Comparison of ENCODE assay signal across 36 cellular contexts in genomic region chr10:32461203-32461602, GRCh38. TPM values are rescaled to one million over a fixed set of nuclear protein-coding genes. Genes with fewer than 3 reads are reported as not detected.
DNase-seq lines count a peak whose midpoint lies in the region; ATAC-seq, FAIRE-seq and TF ChIP-seq lines count a peak whose summit lies in the region.
"Had no signal": no experiment of that assay in that cellular context is flagged by ENCODE, and none has a peak within 500 bp of the region (broad histone marks: within the 10 kb centered on the region; RNA-seq: fewer than 3 reads in every experiment).

No MANE protein-coding gene starts in this region.

- H3K27me3 Mint-ChIP-seq in activated CD8-positive, alpha-beta T cell treated with anti-CD3 and anti-CD28 coated beads for 36 hours = no peaks in the 10 kb centered on the region
- H3K27me3 Mint-ChIP-seq: activated naive CD8-positive, alpha-beta T cell; natural killer cell treated with Interleukin-12 subunit alpha and Interleukin-12 subunit beta and Interleukin-15 and Interleukin-18, amount 100 ng/mL, for 72 hours had no signal

- H3K27me3 ChIP-seq in DND-41 (ENCODE audit: insufficient read depth, low read length, poor library complexity) (no peaks in the 10 kb centered on the region), WERI-Rb-1 (ENCODE audit: insufficient read depth, low read depth, severe bottlenecking) (no peaks in the 10 kb centered on the region)
- H3K27me3 ChIP-seq: breast epithelium, hepatocyte, right lobe of liver, spleen, stomach, uterus had no signal

- no peak overlapping the region for H3K4me3 Mint-ChIP-seq in activated CD8-positive, alpha-beta T cell treated with anti-CD3 and anti-CD28 coated beads for 36 hours
- H3K4me3 Mint-ChIP-seq: activated naive CD8-positive, alpha-beta T cell; CD8-positive, alpha-beta T cell; natural killer cell treated with Interleukin-12 subunit alpha and Interleukin-12 subunit beta and Interleukin-15 and Interleukin-18, amount 100 ng/mL, for 72 hours had no signal

- TF ChIP-seq CTCF in DND-41 (IDR thresholded peaks at IDR 0.05; ENCODE audit: borderline replicate concordance, extremely low read depth, low read length, poor library complexity, severe bottlenecking) (no peak), WERI-Rb-1 (IDR thresholded peaks at IDR 0.05; ENCODE audit: low read depth, low read length) (no peak), kidney (IDR thresholded peaks at IDR 0.05; ENCODE audit: borderline replicate concordance, extremely low read depth, insufficient read depth) (no peak)
- TF ChIP-seq CTCF in activated CD8-positive, alpha-beta T cell treated with anti-CD3 and anti-CD28 coated beads for 36 hours (IDR thresholded peaks at IDR 0.05) = no peak

- H3K79me2 ChIP-seq in DND-41 (ENCODE audit: insufficient read depth, low read length) = 0 out of 2 replicates have a peak, but pooled peaks cover 2% of the 10 kb centered on the region
- H3K79me2 ChIP-seq: hepatocyte had no signal

- no peak for ATAC-seq in DND-41 (ENCODE audit: insufficient read depth, low read depth)
- peak; percentile 71 for ATAC-seq in GM18909 (IDR thresholded peaks at IDR 0.05; ENCODE audit: poor library complexity, unreplicated experiment)
- ATAC-seq in GM21529 (IDR thresholded peaks at IDR 0.05; ENCODE audit: unreplicated experiment) = peak; percentile 79
- ATAC-seq in HG03066 (IDR thresholded peaks at IDR 0.05; ENCODE audit: low read depth, unreplicated experiment) = peak; percentile 66
- ATAC-seq in activated CD8-positive, alpha-beta T cell treated with anti-CD3 and anti-CD28 coated beads for 36 hours = no peak
- ATAC-seq: CD8-positive, alpha-beta T cell; lower lobe of right lung; natural killer cell treated with Interleukin-12 subunit alpha and Interleukin-12 subunit beta and Interleukin-15 and Interleukin-18, amount 100 ng/mL, for 72 hours; PC-3; right lobe of liver had no signal

- CTCF ChIA-PET in activated CD8-positive, alpha-beta T cell treated with anti-CD3 and anti-CD28 coated beads for 36 hours (lab: Charles Lee) = interaction anchor here (1.4 kb wide), 1 partner anchor 29 kb away, joined by 3 read pairs; no protein-coding TSS in a partner anchor

- no peak overlapping the region for H3K4me2 ChIP-seq in DND-41 (ENCODE audit: insufficient read depth, low read length)
- H3K4me2 ChIP-seq: hepatocyte had no signal

- H3K9ac ChIP-seq in DND-41 (ENCODE audit: low read depth, low read length) (no peak overlapping the region), kidney (ENCODE audit: low read length in 2 of 2) (no peak overlapping the region)

- no peaks in the 10 kb centered on the region for H3K9me3 Mint-ChIP-seq in activated CD8-positive, alpha-beta T cell treated with anti-CD3 and anti-CD28 coated beads for 36 hours
- H3K9me3 Mint-ChIP-seq: CD8-positive, alpha-beta T cell; natural killer cell treated with Interleukin-12 subunit alpha and Interleukin-12 subunit beta and Interleukin-15 and Interleukin-18, amount 100 ng/mL, for 72 hours had no signal

- peaks cover 5% of the 10 kb centered on the region; the same call in 1 of the 2 replicates for H3K36me3 ChIP-seq in DND-41 (ENCODE audit: insufficient read depth, low read length)
- no peaks in the 10 kb centered on the region for H3K36me3 ChIP-seq in WERI-Rb-1
- H3K36me3 ChIP-seq in kidney (ENCODE audit: control insufficient read depth in 1 of 2, insufficient read depth in 2 of 2, low read length in 2 of 2) = peaks cover 0 to 3% of the 10 kb centered on the region in 2 donors
- H3K36me3 ChIP-seq: breast epithelium, prostate gland, uterus had no signal

- peaks cover 32% of the 10 kb centered on the region for H3K4me1 Mint-ChIP-seq in activated CD8-positive, alpha-beta T cell treated with anti-CD3 and anti-CD28 coated beads for 36 hours (ENCODE audit: low read depth)

- no peaks in the 10 kb centered on the region for H4K20me1 ChIP-seq in DND-41 (ENCODE audit: insufficient read depth, low read length)

- H3K27ac ChIP-seq in DND-41 (ENCODE audit: low read length) (0 out of 2 replicates have a peak overlapping the region, but pooled peaks have one; percentile 4), WERI-Rb-1 (no peak overlapping the region), kidney (ENCODE audit: low read depth in 2 of 2, low read length in 2 of 2) (no peak overlapping the region)
- H3K27ac ChIP-seq: breast epithelium, epithelial cell of prostate, hepatocyte, lower lobe of right lung, prostate gland, right lobe of liver, spleen, stomach, uterus had no signal

- no peak for FAIRE-seq in kidney (lab: Jason Lieb, UNC)
- FAIRE-seq: H1 had no signal

- intact Hi-C loops in activated CD8-positive, alpha-beta T cell treated with anti-CD3 and anti-CD28 coated beads for 36 hours (cut with micrococcal nuclease) = no loop called here
- intact Hi-C loops in kidney (cut with DNase I) = no loop called here

- H3K9me3 ChIP-seq in DND-41 (ENCODE audit: insufficient read depth, low read length, severe bottlenecking) (no peaks in the 10 kb centered on the region), WERI-Rb-1 (ENCODE audit: severe bottlenecking) (no peaks in the 10 kb centered on the region), kidney (ENCODE audit: control insufficient read depth in 1 of 2, low read length in 2 of 2) (no peaks in the 10 kb centered on the region)
- H3K9me3 ChIP-seq: breast epithelium, lower lobe of right lung, prostate gland, right lobe of liver, spleen, stomach, uterus had no signal

- DNase-seq in DND-41 = no peak
- DNase-seq in activated CD8-positive, alpha-beta T cell treated with anti-CD3 and anti-CD28 coated beads for 36 hours = no peak
- DNase-seq in WERI-Rb-1 = no peak
- DNase-seq in kidney = no peak
- DNase-seq in stimulated activated CD4-positive, alpha-beta T cell treated with anti-CD3 and anti-CD28 coated beads, Interleukin-2, amount 100 ng/mL, for 24 hours = no peak
- DNase-seq: activated CD4-positive, alpha-beta T cell treated with anti-CD3 and anti-CD28 coated beads for 1 hour; activated CD8-positive, alpha-beta memory T cell treated with anti-CD3 and anti-CD28 coated beads for 24 hours; activated effector memory CD4-positive, alpha-beta T cell treated with Interleukin-2 at 50 U/mL for 16 hours; activated T-cell treated with anti-CD3 and anti-CD28 coated beads for 4 hours; CD8-positive, alpha-beta T cell; effector CD8-positive, alpha-beta T cell; IMR-90; lower lobe of right lung; midbrain; NCI-H1417 treated with DMSO at 0.1 percent for 48 hours; NCI-H2081 treated with DMSO at 0.1 percent for 48 hours; NCI-H2227 treated with DMSO at 0.1 percent for 48 hours; NCI-H526; occipital lobe; PC-3; right lobe of liver; spleen; stimulated activated CD4-positive, alpha-beta T cell treated with anti-CD3 and anti-CD28 coated beads, Interleukin-4, amount 100 ng/mL, for 1 hour; stomach; T-helper 2 cell; uterus had no signal

- no peak overlapping the region for H2AFZ ChIP-seq in DND-41 (ENCODE audit: low read depth, low read length)
- H2AFZ ChIP-seq: hepatocyte had no signal

- peaks cover 11% of the 10 kb centered on the region for H3K36me3 Mint-ChIP-seq in activated CD8-positive, alpha-beta T cell treated with anti-CD3 and anti-CD28 coated beads for 36 hours (ENCODE audit: low read depth)

- POLR2A ChIA-PET in activated CD8-positive, alpha-beta T cell treated with anti-CD3 and anti-CD28 coated beads for 36 hours (lab: Charles Lee) = no interaction called here

- H3K4me1 ChIP-seq in DND-41 (ENCODE audit: insufficient read depth, low read length) (peaks cover 29% of the 10 kb centered on the region), kidney (ENCODE audit: control insufficient read depth in 1 of 2, insufficient read depth in 1 of 2, low read depth in 1 of 2, low read length in 2 of 2) (no peaks in the 10 kb centered on the region)
- H3K4me1 ChIP-seq: breast epithelium, lower lobe of right lung, prostate gland, right lobe of liver, spleen, stomach, uterus had no signal

- H3K27ac Mint-ChIP-seq in activated CD8-positive, alpha-beta T cell treated with anti-CD3 and anti-CD28 coated beads for 36 hours = no peak overlapping the region
- H3K27ac Mint-ChIP-seq: CD8-positive, alpha-beta T cell; natural killer cell treated with Interleukin-12 subunit alpha and Interleukin-12 subunit beta and Interleukin-15 and Interleukin-18, amount 100 ng/mL, for 72 hours had no signal

- H3K4me3 ChIP-seq in DND-41 (ENCODE audit: low read depth in 1 of 2, low read length in 2 of 2) (no peak overlapping the region), WERI-Rb-1 (ENCODE audit: low read depth, low read length) (no peak overlapping the region), kidney (ENCODE audit: low read length in 2 of 2) (no peak overlapping the region)
- H3K4me3 ChIP-seq: breast epithelium, hepatocyte, lower lobe of right lung, prostate gland, right lobe of liver, spleen, stomach, uterus had no signal

RNA-seq across cellular contexts. Expression of gene CCDC7, which starts 15.3 kb away (rescaled TPM):
- total RNA-seq in activated CD8-positive, alpha-beta T cell treated with anti-CD3 and anti-CD28 coated beads for 36 hours = 10 to 100 TPM in 1 of 2 experiments, 1 to 10 TPM in 1; 5.5 to 10.4 TPM
- 28.0 TPM for total RNA-seq in kidney
- polyA plus RNA-seq in kidney (ENCODE audit: insufficient read depth, low read depth, low replicate concordance) = 0.84 TPM

Comparison
In these comparisons a context has a peak if more than half of its experiments do, and no peak if none do; other contexts are left out.
1. ATAC-seq: peak in GM18909 (single experiment), GM21529 (single experiment) and HG03066 (single experiment); none in DND-41 (single experiment) and activated CD8-positive, alpha-beta T cell treated with anti-CD3 and anti-CD28 coated beads for 36 hours (single experiment).